Comparison of ENCODE assay signal across 8 cellular contexts in genomic region chr1:43707191-43708005, GRCh38. TPM values are rescaled to one million over a fixed set of nuclear protein-coding genes. Genes with fewer than 3 reads are reported as not detected.
A peak's percentile ranks its signal among the peaks of the same experiment; 100 is the strongest.
DNase-seq lines count a peak whose midpoint lies in the region; ATAC-seq and TF ChIP-seq lines count a peak whose summit lies in the region.

ST3GAL3 (plus strand) TSS chr1:43707536; CDS start chr1:43736263, 28,727 bp downstream.

- ATAC-seq in GM21825 (IDR thresholded peaks at IDR 0.05; ENCODE audit: unreplicated experiment) = peak; percentile 85
- ATAC-seq in naive thymus-derived CD8-positive, alpha-beta T cell = peak; percentile 97
- peak; percentile 95 to 96 for ATAC-seq in stimulated activated naive B cell treated with anti-CD40 and anti-IgM and Interleukin-4, amounts not matched to agents 10 μg/mL and 1 μg/mL and 100 μg/mL, for 72 hours (replicated peaks)

- H4K20me1 ChIP-seq in Karpas-422 (ENCODE audit: insufficient read depth, low read depth, low read length) = no peaks in the 10 kb centered on the region
- no peaks in the 10 kb centered on the region for H4K20me1 ChIP-seq in fibroblast of lung (ENCODE audit: control insufficient read depth, extremely low read depth, insufficient read depth, low read length)

- H2AFZ ChIP-seq in Karpas-422 (ENCODE audit: low read length) = peak within 1 kb of the TSS; percentile 64; the same call in 1 of the 2 replicates
- peak within 1 kb of the TSS; percentile 68 for H2AFZ ChIP-seq in fibroblast of lung (ENCODE audit: low read length)

- H3K9me3 ChIP-seq in Karpas-422 (ENCODE audit: low read length) = no peaks in the 10 kb centered on the region
- no peaks in the 10 kb centered on the region for H3K9me3 ChIP-seq in fibroblast of lung (ENCODE audit: control insufficient read depth, insufficient read depth, low read depth, low read length)

- peak within 1 kb of the TSS; percentile 92 for H3K4me3 Mint-ChIP-seq in activated T-helper 1 cell treated with anti-CD3 and anti-CD28 coated beads, Interleukin-12 subunit alpha, Interleukin-12 subunit beta, Interleukin-2, Interleukin-4 antibody, amounts not matched to agents 30 ng/mL and 10 ng/mL and 1 ng/mL, durations not matched to agents 14 hours and 24 hours and 36 hours
- peak within 1 kb of the TSS; percentile 80 to 92 (median 88) for H3K4me3 Mint-ChIP-seq in naive thymus-derived CD8-positive, alpha-beta T cell
- H3K4me3 Mint-ChIP-seq in stimulated activated naive B cell treated with anti-CD40 and anti-IgM and Interleukin-4, amounts not matched to agents 10 μg/mL and 1 μg/mL and 100 μg/mL, for 72 hours = peak within 1 kb of the TSS; percentile 91 to 92

- H3K79me2 ChIP-seq in Karpas-422 (ENCODE audit: low read length) (peaks cover 62% of the 10 kb centered on the region), fibroblast of lung (ENCODE audit: control insufficient read depth, insufficient read depth, low read length) (peaks cover 26% of the 10 kb centered on the region)

- H3K27ac ChIP-seq in Karpas-422 (ENCODE audit: low read length) (peak within 1 kb of the TSS; percentile 80), fibroblast of lung (ENCODE audit: insufficient read depth, low read length) (peak within 1 kb of the TSS; percentile 86)

- H3K9ac ChIP-seq in Karpas-422 (ENCODE audit: low read length) = peak within 1 kb of the TSS; percentile 96
- peak within 1 kb of the TSS; percentile 83 for H3K9ac ChIP-seq in fibroblast of lung (ENCODE audit: insufficient read depth, low read length)

- H3K4me2 ChIP-seq in Karpas-422 (ENCODE audit: low read depth, low read length, poor library complexity, severe bottlenecking) (peak within 1 kb of the TSS; percentile 98), fibroblast of lung (ENCODE audit: extremely low read depth, insufficient read depth, low read length) (peak within 1 kb of the TSS; percentile 97)

- H3K4me1 ChIP-seq in Karpas-422 (ENCODE audit: low read length) = peaks cover 38% of the 10 kb centered on the region
- H3K4me1 ChIP-seq in fibroblast of lung (ENCODE audit: control insufficient read depth, extremely low read depth, insufficient read depth, low read length) = peaks cover 15% of the 10 kb centered on the region

- peaks cover 17% of the 10 kb centered on the region; the same call in 1 of the 2 replicates for H3K36me3 ChIP-seq in Karpas-422 (ENCODE audit: insufficient read depth, low read length)
- H3K36me3 ChIP-seq in fibroblast of lung (ENCODE audit: control insufficient read depth, insufficient read depth, low read length) = peaks cover 8% of the 10 kb centered on the region

- DNase-seq in DMS79 treated with DMSO at 0.1 percent for 48 hours (lab: John Stamatoyannopoulos, UW) = peak; percentile 90
- peak; percentile 98 for DNase-seq in Karpas-422
- peak; percentile 92 for DNase-seq in RPMI7951 (ENCODE audit: low read depth)
- DNase-seq in activated T-helper 1 cell treated with anti-CD3 and anti-CD28 coated beads, Interleukin-12 subunit alpha, Interleukin-12 subunit beta, Interleukin-2, Interleukin-4 antibody, amounts not matched to agents 30 ng/mL and 10 ng/mL and 1 ng/mL, durations not matched to agents 14 hours and 24 hours and 36 hours (ENCODE audit: low spot score) = peak; percentile 91
- DNase-seq in fibroblast of lung (ENCODE audit: low read depth in 2 of 2) = peak; percentile 88 to 92
- peak; percentile 85 to 93 (median 88) for DNase-seq in naive thymus-derived CD8-positive, alpha-beta T cell
- peak; percentile 90 for DNase-seq in stimulated activated naive B cell treated with anti-CD40 and anti-IgM and Interleukin-4, amounts not matched to agents 10 μg/mL and 1 μg/mL and 100 μg/mL, for 72 hours

- H3K27me3 Mint-ChIP-seq in activated T-helper 1 cell treated with anti-CD3 and anti-CD28 coated beads, Interleukin-12 subunit alpha, Interleukin-12 subunit beta, Interleukin-2, Interleukin-4 antibody, amounts not matched to agents 30 ng/mL and 10 ng/mL and 1 ng/mL, durations not matched to agents 14 hours and 24 hours and 36 hours (ENCODE audit: insufficient read depth) = no peaks in the 10 kb centered on the region
- H3K27me3 Mint-ChIP-seq in naive thymus-derived CD8-positive, alpha-beta T cell = no peaks in the 10 kb centered on the region
- no peaks in the 10 kb centered on the region for H3K27me3 Mint-ChIP-seq in stimulated activated naive B cell treated with anti-CD40 and anti-IgM and Interleukin-4, amounts not matched to agents 10 μg/mL and 1 μg/mL and 100 μg/mL, for 72 hours

- TF ChIP-seq CTCF in fibroblast of lung (conservative IDR thresholded peaks at IDR 0.05 in 1 of 2, IDR thresholded peaks at IDR 0.05 in 1 of 2; ENCODE audit: low read depth in 1 of 2, low read length in 2 of 2) = no peak

- H3K27ac Mint-ChIP-seq in activated T-helper 1 cell treated with anti-CD3 and anti-CD28 coated beads, Interleukin-12 subunit alpha, Interleukin-12 subunit beta, Interleukin-2, Interleukin-4 antibody, amounts not matched to agents 30 ng/mL and 10 ng/mL and 1 ng/mL, durations not matched to agents 14 hours and 24 hours and 36 hours = peak within 1 kb of the TSS; percentile 83
- peak within 1 kb of the TSS; percentile 55 to 91 (median 84) for H3K27ac Mint-ChIP-seq in naive thymus-derived CD8-positive, alpha-beta T cell
- H3K27ac Mint-ChIP-seq in stimulated activated naive B cell treated with anti-CD40 and anti-IgM and Interleukin-4, amounts not matched to agents 10 μg/mL and 1 μg/mL and 100 μg/mL, for 72 hours = peak within 1 kb of the TSS; percentile 93

- H3K9me2 ChIP-seq in Karpas-422 (replicated peaks; ENCODE audit: insufficient read depth, low read length) = no peaks in the 10 kb centered on the region

- H3K4me1 Mint-ChIP-seq in activated T-helper 1 cell treated with anti-CD3 and anti-CD28 coated beads, Interleukin-12 subunit alpha, Interleukin-12 subunit beta, Interleukin-2, Interleukin-4 antibody, amounts not matched to agents 30 ng/mL and 10 ng/mL and 1 ng/mL, durations not matched to agents 14 hours and 24 hours and 36 hours (ENCODE audit: low read depth) = peaks cover 46% of the 10 kb centered on the region
- peaks cover 23 to 36% (median 35%) of the 10 kb centered on the region in 4 donors for H3K4me1 Mint-ChIP-seq in naive thymus-derived CD8-positive, alpha-beta T cell
- H3K4me1 Mint-ChIP-seq in stimulated activated naive B cell treated with anti-CD40 and anti-IgM and Interleukin-4, amounts not matched to agents 10 μg/mL and 1 μg/mL and 100 μg/mL, for 72 hours = peaks cover 27 to 30% of the 10 kb centered on the region in 2 donors

- intact Hi-C loops in activated T-helper 1 cell treated with anti-CD3 and anti-CD28 coated beads, Interleukin-12 subunit alpha, Interleukin-12 subunit beta, Interleukin-2, Interleukin-4 antibody, amounts not matched to agents 30 ng/mL and 10 ng/mL and 1 ng/mL, durations not matched to agents 14 hours and 24 hours and 36 hours (cut with micrococcal nuclease) = loop anchor here (1.0 to 10.0 kb wide), 12 partner anchors 57 to 1280 kb away; partner anchors contain the start of genes ATP6V0B, CCDC24, EIF2B3 and ELOVL1

- H3K4me3 ChIP-seq in Karpas-422 (ENCODE audit: low read length) = peak within 1 kb of the TSS; percentile 96
- peak within 1 kb of the TSS; percentile 73 to 85 (median 79) for H3K4me3 ChIP-seq in fibroblast of lung (replicated peaks in 1 of 4; ENCODE audit: control extremely low read depth in 1 of 4, insufficient read depth in 1 of 4, low read depth in 3 of 4, low read length in 4 of 4)

- no peaks in the 10 kb centered on the region for H3K9me3 Mint-ChIP-seq in activated T-helper 1 cell treated with anti-CD3 and anti-CD28 coated beads, Interleukin-12 subunit alpha, Interleukin-12 subunit beta, Interleukin-2, Interleukin-4 antibody, amounts not matched to agents 30 ng/mL and 10 ng/mL and 1 ng/mL, durations not matched to agents 14 hours and 24 hours and 36 hours
- H3K9me3 Mint-ChIP-seq in naive thymus-derived CD8-positive, alpha-beta T cell = no peaks in the 10 kb centered on the region
- no peaks in the 10 kb centered on the region for H3K9me3 Mint-ChIP-seq in stimulated activated naive B cell treated with anti-CD40 and anti-IgM and Interleukin-4, amounts not matched to agents 10 μg/mL and 1 μg/mL and 100 μg/mL, for 72 hours

- POLR2A ChIA-PET in naive thymus-derived CD8-positive, alpha-beta T cell (lab: Charles Lee) = interaction anchor here (0.8 to 2.1 kb wide), 6 partner anchors 15 to 924 kb away, joined by 3 to 10 read pairs (median 4); partner anchors contain the start of genes IPO13 and KDM4A

- H3K36me3 Mint-ChIP-seq in activated T-helper 1 cell treated with anti-CD3 and anti-CD28 coated beads, Interleukin-12 subunit alpha, Interleukin-12 subunit beta, Interleukin-2, Interleukin-4 antibody, amounts not matched to agents 30 ng/mL and 10 ng/mL and 1 ng/mL, durations not matched to agents 14 hours and 24 hours and 36 hours (ENCODE audit: low read depth) = peaks cover 29% of the 10 kb centered on the region
- peaks cover 0 to 42% (median 0%) of the 10 kb centered on the region in 3 donors for H3K36me3 Mint-ChIP-seq in naive thymus-derived CD8-positive, alpha-beta T cell
- peaks cover 33 to 55% of the 10 kb centered on the region in 2 donors for H3K36me3 Mint-ChIP-seq in stimulated activated naive B cell treated with anti-CD40 and anti-IgM and Interleukin-4, amounts not matched to agents 10 μg/mL and 1 μg/mL and 100 μg/mL, for 72 hours

- H3K27me3 ChIP-seq in Karpas-422 (ENCODE audit: low read length) (no peaks in the 10 kb centered on the region), fibroblast of lung (ENCODE audit: control insufficient read depth, insufficient read depth, low read length) (no peaks in the 10 kb centered on the region)

RNA-seq across cellular contexts. Expression of gene ST3GAL3, which starts in this region (rescaled TPM):
- 19.4 and 33.1 TPM in 2 replicates for total RNA-seq in Karpas-422 (2014; rRNA removed; shearing (Covaris generic); ENCODE audit: low replicate concordance)
- total RNA-seq in RPMI7951 (2014; rRNA removed; shearing (Covaris generic)) = 14.7 and 15.6 TPM in 2 replicates
- 17.4 and 19.0 TPM in 2 replicates for total RNA-seq in activated T-helper 1 cell treated with anti-CD3 and anti-CD28 coated beads, Interleukin-12 subunit alpha, Interleukin-12 subunit beta, Interleukin-2, Interleukin-4 antibody, amounts not matched to agents 30 ng/mL and 10 ng/mL and 1 ng/mL, durations not matched to agents 14 hours and 24 hours and 36 hours
- total RNA-seq in fibroblast of lung = 11.8 and 16.3 TPM in 2 replicates
- polyA plus RNA-seq in fibroblast of lung = 13.1 and 13.7 TPM in 2 replicates
- polyA plus RNA-seq in fibroblast of lung (2012) = 11.7 and 13.0 TPM in 2 replicates
- 53.2 and 73.3 TPM in 2 replicates for polyA minus RNA-seq in fibroblast of lung (ENCODE audit: low replicate concordance)
- total RNA-seq in naive thymus-derived CD8-positive, alpha-beta T cell = 10 to 100 TPM; 21.9 to 23.0 TPM
- 10 to 100 TPM in 1 of 3 donors, 1 to 10 TPM in 2; 7.5 to 10.9 (median 9.9) TPM for polyA plus RNA-seq in naive thymus-derived CD8-positive, alpha-beta T cell

Comparison
In these comparisons a context has a peak if more than half of its experiments do, and no peak if none do; other contexts are left out.
1. Peak in every context shown above with its lines: DNase-seq, ATAC-seq, H3K4me3 ChIP-seq and H3K27ac ChIP-seq.